Comparison of ENCODE assay signal across 9 cellular contexts in the genomic region with DNA sequence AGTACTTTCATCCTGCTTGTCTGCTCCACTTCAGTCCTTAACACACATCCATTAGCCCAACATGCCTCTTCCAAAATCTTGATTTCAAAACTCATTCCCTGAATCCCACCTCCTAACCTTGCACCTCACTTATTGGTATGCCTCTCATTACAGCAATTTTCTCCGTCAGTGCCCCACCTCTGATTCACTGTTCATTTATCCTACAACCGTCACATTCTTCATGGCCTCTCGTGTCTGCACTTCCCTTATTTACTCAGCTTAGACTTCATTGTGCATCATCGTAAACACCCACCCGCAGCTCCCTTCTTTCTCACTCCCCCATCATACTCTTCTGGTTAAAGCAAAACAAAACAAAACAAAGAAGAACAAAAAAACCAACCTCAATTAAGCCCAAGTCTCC.
"Had no signal": no experiment of that assay in that cellular context is flagged by ENCODE, and none has a peak within 500 bp of the region (broad histone marks: within the 10 kb centered on the region; RNA-seq: fewer than 3 reads in every experiment).

No MANE protein-coding gene starts in this region.

- H3K4me2 ChIP-seq: hepatocyte had no signal

- DNase-seq: activated CD4-positive, alpha-beta T cell treated with anti-CD3 and anti-CD28 coated beads, Interleukin-2, amount 50 U/mL, for 1 hour; activated T-cell treated with anti-CD3 and anti-CD28 coated beads for 4 hours; ovary; stimulated activated CD4-positive, alpha-beta T cell treated with anti-CD3 and anti-CD28 coated beads, Interleukin-4, amount 100 ng/mL, for 24 hours; stimulated activated naive CD8-positive, alpha-beta T cell treated with anti-CD3 and anti-CD28 coated beads, Interleukin-15, amount 100 ng/mL, for 72 hours; testis had no signal

- FAIRE-seq: colon had no signal

- H3K9me3 ChIP-seq: ovary, testis had no signal

- H3K27me3 ChIP-seq: hepatocyte, ovary, testis had no signal

- H3K36me3 ChIP-seq: ovary had no signal

- H3K27ac ChIP-seq: hepatocyte, ovary, testis had no signal

- H2AFZ ChIP-seq: hepatocyte had no signal

- H3K79me2 ChIP-seq: hepatocyte had no signal

- H3K4me3 ChIP-seq: hepatocyte, ovary, testis had no signal

- ATAC-seq: activated naive CD4-positive, alpha-beta T cell treated with anti-CD3 and anti-CD28 coated beads, Interleukin-2, amount 50 U/mL, for 72 hours; stimulated activated naive CD8-positive, alpha-beta T cell treated with anti-CD3 and anti-CD28 coated beads, Interleukin-15, amount 100 ng/mL, for 72 hours had no signal

- H3K4me1 ChIP-seq: testis had no signal
